In genomic region chr1:43651922-43652321, GRCh38 we compare ENCODE assay signal across 8 cellular contexts. TPM values are rescaled to one million over a fixed set of nuclear protein-coding genes. Genes with fewer than 3 reads are reported as not detected.
A peak's percentile ranks its signal among the peaks of the same experiment; 100 is the strongest.
DNase-seq lines count a peak whose midpoint lies in the region; ATAC-seq and TF ChIP-seq lines count a peak whose summit lies in the region.

No MANE protein-coding gene starts in this region.

- H3K27ac Mint-ChIP-seq in activated CD4-positive, alpha-beta T cell treated with anti-CD3 and anti-CD28 coated beads for 36 hours: peak overlapping the region; percentile 63
- no peak overlapping the region for H3K27ac Mint-ChIP-seq in activated T-helper 2 cell treated with anti-CD3 and anti-CD28 coated beads, Interferon-gamma antibody, Interleukin-2, Interleukin-4, amounts not matched to agents 10 μg/mL and 5 μg/mL and 100 μg/mL, durations not matched to agents 14 hours and 24 hours and 36 hours
- H3K27ac Mint-ChIP-seq in stimulated activated naive CD8-positive, alpha-beta T cell treated with anti-CD3 and anti-CD28 coated beads, Interleukin-15, amount 100 ng/mL, for 72 hours: peak overlapping the region in 1 of 2 donors; percentile 94

- no peak for DNase-seq in activated CD4-positive, alpha-beta T cell treated with anti-CD3 and anti-CD28 coated beads for 36 hours
- no peak for DNase-seq in activated CD4-positive, alpha-beta T cell treated with anti-CD3 and anti-CD28 coated beads for 48 hours
- no peak for DNase-seq in activated T-helper 2 cell treated with anti-CD3 and anti-CD28 coated beads, Interferon-gamma antibody, Interleukin-2, Interleukin-4, amounts not matched to agents 10 μg/mL and 5 μg/mL and 100 μg/mL, durations not matched to agents 14 hours and 24 hours and 36 hours (ENCODE audit: low spot score)
- no peak for DNase-seq in stimulated activated naive CD8-positive, alpha-beta T cell treated with anti-CD3 and anti-CD28 coated beads, Interleukin-15, amount 100 ng/mL, for 72 hours
- no peak for DNase-seq in GM20000 (ENCODE audit: low spot score)
- DNase-seq in effector CD8-positive, alpha-beta T cell (lab: John Stamatoyannopoulos, UW): no peak
- no peak for DNase-seq in gastrocnemius medialis

- POLR2A ChIA-PET in activated CD4-positive, alpha-beta T cell treated with anti-CD3 and anti-CD28 coated beads for 36 hours (lab: Charles Lee): interaction anchor here (2.0 kb wide), 1 partner anchor 14 kb away, joined by 5 read pairs; no protein-coding TSS in a partner anchor

- H3K27me3 ChIP-seq in gastrocnemius medialis: no peaks in the 10 kb centered on the region

- intact Hi-C loops in activated CD4-positive, alpha-beta T cell treated with anti-CD3 and anti-CD28 coated beads for 36 hours (cut with DNase I, micrococcal nuclease): loop anchor here (2.0 to 5.0 kb wide), 5 partner anchors 55 to 705 kb away; partner anchors contain the start of genes DMAP1 (in 1 of the 2), ERI3 (in 1 of the 2), HYI (in 1 of the 2) and ST3GAL3 (in 1 of the 2)
- intact Hi-C loops in activated T-helper 2 cell treated with anti-CD3 and anti-CD28 coated beads, Interferon-gamma antibody, Interleukin-2, Interleukin-4, amounts not matched to agents 10 μg/mL and 5 μg/mL and 100 μg/mL, durations not matched to agents 14 hours and 24 hours and 36 hours (cut with micrococcal nuclease): loop anchor here (2.0 to 5.0 kb wide), 3 partner anchors 123 to 295 kb away; partner anchors contain the start of genes HYI and IPO13
- intact Hi-C loops in gastrocnemius medialis (cut with DNase I; ENCODE audit: low total_unique reads): loop anchor here (5.0 kb wide), 2 partner anchors 55 to 480 kb away; partner anchors contain the start of genes CFAP57, EBNA1BP2 and ST3GAL3

- peak overlapping the region; percentile 89 for H3K4me3 Mint-ChIP-seq in activated CD4-positive, alpha-beta T cell treated with anti-CD3 and anti-CD28 coated beads for 36 hours
- peak overlapping the region; percentile 90 for H3K4me3 Mint-ChIP-seq in activated T-helper 2 cell treated with anti-CD3 and anti-CD28 coated beads, Interferon-gamma antibody, Interleukin-2, Interleukin-4, amounts not matched to agents 10 μg/mL and 5 μg/mL and 100 μg/mL, durations not matched to agents 14 hours and 24 hours and 36 hours (ENCODE audit: low read depth)
- peak overlapping the region; percentile 83 to 98 for H3K4me3 Mint-ChIP-seq in stimulated activated naive CD8-positive, alpha-beta T cell treated with anti-CD3 and anti-CD28 coated beads, Interleukin-15, amount 100 ng/mL, for 72 hours

- peak overlapping the region in 1 of 4 donors; percentile 2 for H3K27ac ChIP-seq in gastrocnemius medialis

- H3K4me3 ChIP-seq in iPS-18c (ENCODE audit: insufficient read depth, low read depth, low read length) (peak overlapping the region; percentile 96; the same call in 1 of the 2 replicates), gastrocnemius medialis (no peak overlapping the region)

- ATAC-seq in activated CD4-positive, alpha-beta T cell treated with anti-CD3 and anti-CD28 coated beads for 36 hours: no peak
- ATAC-seq in stimulated activated naive CD8-positive, alpha-beta T cell treated with anti-CD3 and anti-CD28 coated beads, Interleukin-15, amount 100 ng/mL, for 72 hours: no peak
- no peak for ATAC-seq in gastrocnemius medialis

- peaks cover 0 to 38% of the 10 kb centered on the region in 2 donors for H3K36me3 ChIP-seq in gastrocnemius medialis

- no peaks in the 10 kb centered on the region for H3K27me3 Mint-ChIP-seq in activated CD4-positive, alpha-beta T cell treated with anti-CD3 and anti-CD28 coated beads for 36 hours
- no peaks in the 10 kb centered on the region for H3K27me3 Mint-ChIP-seq in activated T-helper 2 cell treated with anti-CD3 and anti-CD28 coated beads, Interferon-gamma antibody, Interleukin-2, Interleukin-4, amounts not matched to agents 10 μg/mL and 5 μg/mL and 100 μg/mL, durations not matched to agents 14 hours and 24 hours and 36 hours (ENCODE audit: low read depth)
- no peaks in the 10 kb centered on the region for H3K27me3 Mint-ChIP-seq in stimulated activated naive CD8-positive, alpha-beta T cell treated with anti-CD3 and anti-CD28 coated beads, Interleukin-15, amount 100 ng/mL, for 72 hours

- H3K9me3 ChIP-seq in iPS-18c (ENCODE audit: control insufficient read depth, insufficient read depth, low read length) (no peaks in the 10 kb centered on the region), gastrocnemius medialis (no peaks in the 10 kb centered on the region)

- H3K4me1 ChIP-seq in gastrocnemius medialis: peaks cover 15 to 23% of the 10 kb centered on the region in 2 donors

- TF ChIP-seq CTCF in GM20000 (IDR thresholded peaks at IDR 0.05; ENCODE audit: extremely low read depth, missing control alignments) (no peak), gastrocnemius medialis (IDR thresholded peaks at IDR 0.05 in 4 of 5, conservative IDR thresholded peaks at IDR 0.05 in 1 of 5) (no peak)

- CTCF ChIA-PET in activated CD4-positive, alpha-beta T cell treated with anti-CD3 and anti-CD28 coated beads for 36 hours (lab: Charles Lee): interaction anchor here (0.6 to 1.3 kb wide), 5 partner anchors 20 to 368 kb away, joined by 3 to 4 read pairs (median 3); no protein-coding TSS in a partner anchor

- in situ Hi-C loops in gastrocnemius medialis (cut with MboI; ENCODE audit: low sequenced_read_pairs in 4 of 4): no loop called here

- H3K4me1 Mint-ChIP-seq in activated CD4-positive, alpha-beta T cell treated with anti-CD3 and anti-CD28 coated beads for 36 hours: peaks cover 31% of the 10 kb centered on the region
- peaks cover 29% of the 10 kb centered on the region for H3K4me1 Mint-ChIP-seq in activated T-helper 2 cell treated with anti-CD3 and anti-CD28 coated beads, Interferon-gamma antibody, Interleukin-2, Interleukin-4, amounts not matched to agents 10 μg/mL and 5 μg/mL and 100 μg/mL, durations not matched to agents 14 hours and 24 hours and 36 hours (ENCODE audit: low read depth)
- H3K4me1 Mint-ChIP-seq in stimulated activated naive CD8-positive, alpha-beta T cell treated with anti-CD3 and anti-CD28 coated beads, Interleukin-15, amount 100 ng/mL, for 72 hours: peaks cover 37% of the 10 kb centered on the region

- no peaks in the 10 kb centered on the region for H3K9me3 Mint-ChIP-seq in activated CD4-positive, alpha-beta T cell treated with anti-CD3 and anti-CD28 coated beads for 36 hours (ENCODE audit: low read depth)
- H3K9me3 Mint-ChIP-seq in activated T-helper 2 cell treated with anti-CD3 and anti-CD28 coated beads, Interferon-gamma antibody, Interleukin-2, Interleukin-4, amounts not matched to agents 10 μg/mL and 5 μg/mL and 100 μg/mL, durations not matched to agents 14 hours and 24 hours and 36 hours: no peaks in the 10 kb centered on the region
- no peaks in the 10 kb centered on the region for H3K9me3 Mint-ChIP-seq in stimulated activated naive CD8-positive, alpha-beta T cell treated with anti-CD3 and anti-CD28 coated beads, Interleukin-15, amount 100 ng/mL, for 72 hours

- TF ChIP-seq POLR2A in gastrocnemius medialis (IDR thresholded peaks at IDR 0.05): no peak

- peaks cover 31% of the 10 kb centered on the region for H3K36me3 Mint-ChIP-seq in activated CD4-positive, alpha-beta T cell treated with anti-CD3 and anti-CD28 coated beads for 36 hours (ENCODE audit: low read depth)
- peaks cover 31% of the 10 kb centered on the region for H3K36me3 Mint-ChIP-seq in activated T-helper 2 cell treated with anti-CD3 and anti-CD28 coated beads, Interferon-gamma antibody, Interleukin-2, Interleukin-4, amounts not matched to agents 10 μg/mL and 5 μg/mL and 100 μg/mL, durations not matched to agents 14 hours and 24 hours and 36 hours (ENCODE audit: low read depth)

RNA-seq across cellular contexts. Expression of gene KDM4A, which starts 2.0 kb away (rescaled TPM):
- total RNA-seq in activated CD4-positive, alpha-beta T cell treated with anti-CD3 and anti-CD28 coated beads for 36 hours: 10 to 100 TPM; 34.0 to 35.8 TPM
- total RNA-seq in activated T-helper 2 cell treated with anti-CD3 and anti-CD28 coated beads, Interferon-gamma antibody, Interleukin-2, Interleukin-4, amounts not matched to agents 10 μg/mL and 5 μg/mL and 100 μg/mL, durations not matched to agents 14 hours and 24 hours and 36 hours: 28.0 and 31.5 TPM in 2 replicates
- total RNA-seq in gastrocnemius medialis: 10 to 100 TPM in 3 of 4 donors, 1 to 10 TPM in 1; 8.1 to 19.9 (median 13.4) TPM

RNA-seq across cellular contexts. Expression of gene ST3GAL3, which starts 55.4 kb away (rescaled TPM):
- total RNA-seq in activated CD4-positive, alpha-beta T cell treated with anti-CD3 and anti-CD28 coated beads for 36 hours: 10 to 100 TPM; 15.8 to 20.9 TPM
- total RNA-seq in activated T-helper 2 cell treated with anti-CD3 and anti-CD28 coated beads, Interferon-gamma antibody, Interleukin-2, Interleukin-4, amounts not matched to agents 10 μg/mL and 5 μg/mL and 100 μg/mL, durations not matched to agents 14 hours and 24 hours and 36 hours: 22.0 and 26.1 TPM in 2 replicates
- total RNA-seq in gastrocnemius medialis: 10 to 100 TPM; 32.2 to 57.4 (median 38.3) TPM
